Comparison of ENCODE assay signal across 8 cellular contexts in genomic region chr11:6283453-6284023, GRCh38. TPM values are rescaled to one million over a fixed set of nuclear protein-coding genes. Genes with fewer than 3 reads are reported as not detected.
"Had no signal": no experiment of that assay in that cellular context is flagged by ENCODE, and none has a peak within 500 bp of the region (broad histone marks: within the 10 kb centered on the region; RNA-seq: fewer than 3 reads in every experiment).

No MANE protein-coding gene starts in this region.

- ATAC-seq: GM12878 had no signal

- H3K4me3 ChIP-seq: GM12878 had no signal

- FAIRE-seq: G401.6, GM12878, GM12891, GM12892, GM18507, GM19239 had no signal

- DNase-seq: GDM1, GF-D8 had no signal

RNA-seq across cellular contexts. Expression of gene CCKBR, which starts 23.9 kb away (rescaled TPM):
- total RNA-seq: GM12878 had no signal
- polyA plus RNA-seq: GM12878 had no signal
